7 cellular contexts compared by ENCODE assay signal in genomic region chr1:114758251-114758832, GRCh38. TPM values are rescaled to one million over a fixed set of nuclear protein-coding genes. Genes with fewer than 3 reads are reported as not detected.
DNase-seq lines count a peak whose midpoint lies in the region; ATAC-seq and TF ChIP-seq lines count a peak whose summit lies in the region.

No MANE protein-coding gene starts in this region.

- ATAC-seq in HG02623 (IDR thresholded peaks at IDR 0.05; ENCODE audit: unreplicated experiment) = no peak
- no peak for ATAC-seq in GM18870 (IDR thresholded peaks at IDR 0.05; ENCODE audit: unreplicated experiment)
- no peak for ATAC-seq in HG03280 (IDR thresholded peaks at IDR 0.05; ENCODE audit: unreplicated experiment)

- peaks cover 23% of the 10 kb centered on the region for H3K36me3 Mint-ChIP-seq in dendritic cell treated with granulocyte-macrophage colony-stimulating factor and Interleukin-4, amounts not matched to agents 40 ng/mL and 50 ng/mL, for 4 days (ENCODE audit: low read depth)
- peaks cover 7% of the 10 kb centered on the region for H3K36me3 Mint-ChIP-seq in neural crest cell (ENCODE audit: low read depth)

- H3K4me3 Mint-ChIP-seq in dendritic cell treated with granulocyte-macrophage colony-stimulating factor and Interleukin-4, amounts not matched to agents 40 ng/mL and 50 ng/mL, for 4 days = peak overlapping the region; percentile 97
- H3K4me3 Mint-ChIP-seq in neural crest cell = peak overlapping the region; percentile 100

- peaks cover 8% of the 10 kb centered on the region for H3K9me3 Mint-ChIP-seq in dendritic cell treated with granulocyte-macrophage colony-stimulating factor and Interleukin-4, amounts not matched to agents 40 ng/mL and 50 ng/mL, for 4 days
- no peaks in the 10 kb centered on the region for H3K9me3 Mint-ChIP-seq in neural crest cell

- H3K27ac Mint-ChIP-seq in dendritic cell treated with granulocyte-macrophage colony-stimulating factor and Interleukin-4, amounts not matched to agents 40 ng/mL and 50 ng/mL, for 4 days = peak overlapping the region; percentile 100
- H3K27ac Mint-ChIP-seq in neural crest cell (ENCODE audit: unreplicated experiment) = peak overlapping the region; percentile 100

- H3K27me3 Mint-ChIP-seq in dendritic cell treated with granulocyte-macrophage colony-stimulating factor and Interleukin-4, amounts not matched to agents 40 ng/mL and 50 ng/mL, for 4 days = no peaks in the 10 kb centered on the region
- peaks cover 2% of the 10 kb centered on the region for H3K27me3 Mint-ChIP-seq in neural crest cell (ENCODE audit: low read depth)

- DNase-seq in NCI-H748 (lab: John Stamatoyannopoulos, UW; ENCODE audit: unreplicated experiment) = peak; percentile 33
- DNase-seq in neural crest cell (ENCODE audit: low read depth, low spot score) = no peak

- intact Hi-C loops in dendritic cell treated with granulocyte-macrophage colony-stimulating factor and Interleukin-4, amounts not matched to agents 40 ng/mL and 50 ng/mL, for 4 days (cut with micrococcal nuclease) = loop anchor here (5.0 kb wide), 2 partner anchors 176 to 246 kb away; partner anchors contain the start of genes BCAS2 and TRIM33

- TF ChIP-seq CTCF in GM12875 (IDR thresholded peaks at IDR 0.05; ENCODE audit: borderline replicate concordance, insufficient read depth, low read depth, low read length) = no peak
- peak; percentile 43 for TF ChIP-seq CTCF in neural crest cell (conservative IDR thresholded peaks at IDR 0.05)

- peak overlapping the region; percentile 88 for H3K4me3 ChIP-seq in GM12875 (ENCODE audit: low read depth, low read length)

- peaks cover 39% of the 10 kb centered on the region for H3K4me1 Mint-ChIP-seq in dendritic cell treated with granulocyte-macrophage colony-stimulating factor and Interleukin-4, amounts not matched to agents 40 ng/mL and 50 ng/mL, for 4 days (ENCODE audit: low read depth)
- H3K4me1 Mint-ChIP-seq in neural crest cell = peaks cover 40% of the 10 kb centered on the region

RNA-seq across cellular contexts. Expression of gene CSDE1, which starts 0.6 kb away (rescaled TPM):
- 659 and 685 TPM in 2 replicates for total RNA-seq in neural crest cell

RNA-seq across cellular contexts. Expression of gene SIKE1, which starts 22.1 kb away (rescaled TPM):
- 65.0 and 65.7 TPM in 2 replicates for total RNA-seq in neural crest cell

RNA-seq across cellular contexts. Expression of gene NRAS, which starts 41.8 kb away (rescaled TPM):
- total RNA-seq in neural crest cell = 64.8 and 66.0 TPM in 2 replicates
